Comparison of ENCODE assay signal across 1 cellular context in genomic region chr5:39211773-39212172, GRCh38.
TF ChIP-seq lines count a peak whose summit lies in the region.

No MANE protein-coding gene starts in this region.

TF ChIP-seq in K562, 482 proteins besides CTCF, POLR2A, EP300 and RAD21 (continued from another document):
- no peak for TF ChIP-seq FOXK2 (conservative IDR thresholded peaks at IDR 0.05 in 1 of 2, IDR thresholded peaks at IDR 0.05 in 1 of 2; ENCODE audit: low read depth in 2 of 2)
- no peak for TF ChIP-seq ERF (CRISPR knock-in tag; IDR thresholded peaks at IDR 0.05)
- no peak for TF ChIP-seq ZNF57 (CRISPR knock-in tag; IDR thresholded peaks at IDR 0.05)
- no peak for TF ChIP-seq TOE1 (IDR thresholded peaks at IDR 0.05; ENCODE audit: borderline replicate concordance)
- no peak for TF ChIP-seq TOE1 (CRISPR knock-in tag; IDR thresholded peaks at IDR 0.05; ENCODE audit: borderline replicate concordance, low read depth)
- TF ChIP-seq XRCC5 (IDR thresholded peaks at IDR 0.05; ENCODE audit: low read depth, low read length), result no peak
- no peak for TF ChIP-seq ZNF282 (CRISPR knock-in tag; IDR thresholded peaks at IDR 0.05)
TF ChIP-seq in K562: peak in this region for 0.
